ENCODE assay signal across 8 cellular contexts in the genomic region with DNA sequence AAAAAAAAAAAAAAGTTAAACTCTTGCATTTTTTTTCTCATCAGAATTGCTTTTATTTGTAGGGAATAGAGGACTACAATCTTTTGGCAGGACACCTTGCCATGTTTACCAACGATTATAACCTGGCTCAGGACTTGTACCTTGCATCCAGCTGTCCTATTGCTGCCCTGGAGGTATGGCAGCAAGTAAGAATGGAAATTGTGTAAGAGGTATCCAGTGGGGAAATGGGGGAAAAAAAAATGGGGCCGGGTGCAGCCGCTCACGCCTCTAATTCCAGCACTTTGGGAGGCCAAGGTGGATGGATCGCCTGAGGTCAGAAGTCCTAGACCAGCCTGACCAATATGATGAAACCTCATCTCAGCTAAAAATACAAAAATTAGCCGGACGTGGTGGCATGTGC.
"Had no signal": no experiment of that assay in that cellular context is flagged by ENCODE, and none has a peak within 500 bp of the region (broad histone marks: within the 10 kb centered on the region; RNA-seq: fewer than 3 reads in every experiment).

No MANE protein-coding gene starts in this region.

- ATAC-seq: HCT116 had no signal

- H3K9me3 ChIP-seq: HAP-1 had no signal

- H3K9ac ChIP-seq: GM23248 had no signal

- H2AFZ ChIP-seq: GM23248 had no signal

- DNase-seq: GM23248, GOT3, H7, HFFc6, IMR-90 had no signal

- H3K4me1 ChIP-seq: HAP-1 had no signal

- H3K4me3 ChIP-seq: GM23248, HAP-1 had no signal

- H3K27ac ChIP-seq: GM23248, HL-60 had no signal
